Comparison of ENCODE assay signal across 8 cellular contexts in the genomic region with DNA sequence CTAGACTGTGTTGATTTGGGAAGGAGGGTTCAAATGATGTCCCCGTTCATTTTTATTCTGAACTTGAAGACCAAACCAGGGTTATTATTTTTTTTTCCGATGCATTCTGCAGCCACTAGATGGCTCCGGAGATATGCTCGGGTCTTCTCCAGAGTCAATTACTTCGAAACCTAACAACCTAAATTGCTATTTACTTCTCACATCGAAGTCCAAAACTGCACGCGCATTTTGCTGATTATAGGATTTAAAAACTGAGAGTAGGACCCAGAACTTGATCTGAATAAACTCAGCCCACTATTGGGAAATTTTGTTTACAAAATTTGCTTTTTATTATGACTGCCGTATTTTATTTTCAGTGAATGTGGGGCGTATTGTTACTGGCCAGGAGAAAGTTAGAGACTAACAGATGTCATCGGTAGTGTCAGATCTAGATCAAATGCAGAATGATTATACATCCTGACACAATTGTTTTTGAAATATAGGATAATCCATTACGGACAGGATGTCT.
DNase-seq lines count a peak whose midpoint lies in the region; ATAC-seq and TF ChIP-seq lines count a peak whose summit lies in the region.

No MANE protein-coding gene starts in this region.

- peak overlapping the region; percentile 29; the same call in 1 of the 2 replicates for H3K4me2 ChIP-seq in PC-9

- H3K27me3 ChIP-seq in HAP-1 (ENCODE audit: low read depth) (no peaks in the 10 kb centered on the region), PC-9 (ENCODE audit: insufficient read depth, low read depth) (no peaks in the 10 kb centered on the region)

- H3K4me3 ChIP-seq in HAP-1 = no peak overlapping the region
- no peak overlapping the region for H3K4me3 ChIP-seq in PC-9
- no peak overlapping the region for H3K4me3 ChIP-seq in mucosa of descending colon

- no peak overlapping the region for H3K27ac ChIP-seq in PC-9

- TF ChIP-seq CTCF in PC-9 (conservative IDR thresholded peaks at IDR 0.05) = peak; percentile 63
- peak; percentile 69 for TF ChIP-seq CTCF in mucosa of descending colon (IDR thresholded peaks at IDR 0.05)

- H3K4me1 ChIP-seq in HAP-1 (no peaks in the 10 kb centered on the region), PC-9 (replicated peaks; ENCODE audit: insufficient read depth) (no peaks in the 10 kb centered on the region), mucosa of descending colon (ENCODE audit: low read depth) (no peaks in the 10 kb centered on the region)

- no peaks in the 10 kb centered on the region for H3K9me2 ChIP-seq in PC-9 (ENCODE audit: insufficient read depth)

- H3K9me3 ChIP-seq in HAP-1 (no peaks in the 10 kb centered on the region), PC-9 (ENCODE audit: insufficient read depth, low read depth) (no peaks in the 10 kb centered on the region), mucosa of descending colon (no peaks in the 10 kb centered on the region)

- in situ Hi-C loops in Caki2 (cut with HindIII; ENCODE audit: low pct_unique_long_range_greater_than_20kb, low sequenced_read_pairs) (no loop called here), HAP-1 (cut with MboI; ENCODE audit: low sequenced_read_pairs) (loop anchor here (25.0 kb wide), 1 partner anchor 974 kb away; a partner anchor contains a TSS)

- intact Hi-C loops in PC-9 (cut with micrococcal nuclease; ENCODE audit: unreplicated experiment) (loop anchor here (5.0 kb wide), 1 partner anchor 1589 kb away; no protein-coding TSS in a partner anchor), mucosa of descending colon (cut with DNase I, micrococcal nuclease) (loop anchor here in 1 of 2 donors (10.0 kb wide), 1 partner anchor 967 kb away; a partner anchor contains a TSS)

- H2AFZ ChIP-seq in PC-9 = no peak overlapping the region

- no peaks in the 10 kb centered on the region for H4K20me1 ChIP-seq in PC-9 (ENCODE audit: insufficient read depth)

- H3K36me3 ChIP-seq in HAP-1 (replicated peaks) (no peaks in the 10 kb centered on the region), PC-9 (ENCODE audit: low read depth) (no peaks in the 10 kb centered on the region), mucosa of descending colon (ENCODE audit: low read depth) (no peaks in the 10 kb centered on the region)

- peak; percentile 42 for ATAC-seq in mucosa of descending colon
- no peak for ATAC-seq in GM21825 (IDR thresholded peaks at IDR 0.05; ENCODE audit: unreplicated experiment)
- ATAC-seq in HG03045 (IDR thresholded peaks at IDR 0.05; ENCODE audit: unreplicated experiment) = no peak

- POLR2A ChIA-PET in PC-9 (lab: Charles Lee; ENCODE audit: unreplicated experiment) = no interaction called here

- H3K79me2 ChIP-seq in PC-9 (ENCODE audit: low read depth) = no peaks in the 10 kb centered on the region

- DNase-seq in Caki2 (ENCODE audit: low read depth) (peak; percentile 59), HAP-1 (ENCODE audit: low spot score in 2 of 2) (peak; percentile 8 to 10), PC-9 (peak in 1 of 2 experiments; percentile 3), dermis blood vessel endothelial cell (peak; percentile 56), mucosa of descending colon (peak in 1 of 3 donors; percentile 59), activated T-cell treated with anti-CD3 and anti-CD28 coated beads for 4 hours (no peak)

- BruUV-seq in PC-9 (replicated peaks; lab: Mats Ljungman, UMichigan) = no TSS peak

- no peaks in the 10 kb centered on the region for H3F3A ChIP-seq in PC-9 (ENCODE audit: insufficient read depth, low read depth)

- CTCF ChIA-PET in PC-9 (lab: Charles Lee) = no interaction called here
